ENCODE assay signal across 2 cellular contexts in the genomic region with DNA sequence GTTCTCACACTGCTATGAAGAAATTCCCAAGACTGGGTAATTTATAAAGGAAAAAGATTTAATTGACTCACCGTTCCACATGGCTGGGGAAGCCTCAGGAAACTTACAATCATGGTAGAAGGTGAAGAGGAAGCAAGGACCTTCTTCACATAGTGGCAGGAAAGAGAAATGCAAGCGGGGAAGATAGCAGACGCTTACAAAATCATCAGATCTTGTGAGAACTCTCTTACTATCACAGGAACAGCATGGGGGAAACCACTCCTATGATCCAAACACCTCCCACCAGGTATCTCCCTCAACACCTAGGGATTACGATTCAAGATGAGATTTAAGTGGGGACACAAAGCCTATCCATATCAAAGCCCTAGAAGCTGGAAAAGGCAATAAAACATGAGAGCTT.
TF ChIP-seq lines count a peak whose summit lies in the region.

No MANE protein-coding gene starts in this region.

TF ChIP-seq in SK-N-SH, 30 proteins besides CTCF, POLR2A, EP300 and RAD21 (continued from another document):
- TF ChIP-seq TEAD4 (IDR thresholded peaks at IDR 0.05; ENCODE audit: borderline replicate concordance, insufficient read depth), result no peak
- no peak for TF ChIP-seq MXI1 (IDR thresholded peaks at IDR 0.05; ENCODE audit: low read depth, low read length)
- no peak for TF ChIP-seq IRF3 (IDR thresholded peaks at IDR 0.05; ENCODE audit: low read depth, low read length)
- TF ChIP-seq POLR2AphosphoS5 (IDR thresholded peaks at IDR 0.05; ENCODE audit: low read depth, low read length), result no peak
- TF ChIP-seq USF1 (IDR thresholded peaks at IDR 0.05; ENCODE audit: borderline replicate concordance, low read depth), result no peak
- no peak for TF ChIP-seq RXRA (IDR thresholded peaks at IDR 0.05; ENCODE audit: borderline replicate concordance, low read depth)

TF ChIP-seq in SK-N-SH treated with all-trans-retinoic acid at 6 μM for 48 hours, 23 proteins besides CTCF, POLR2A, EP300 and RAD21 (continued from another document):
- TF ChIP-seq, protein P1, sequence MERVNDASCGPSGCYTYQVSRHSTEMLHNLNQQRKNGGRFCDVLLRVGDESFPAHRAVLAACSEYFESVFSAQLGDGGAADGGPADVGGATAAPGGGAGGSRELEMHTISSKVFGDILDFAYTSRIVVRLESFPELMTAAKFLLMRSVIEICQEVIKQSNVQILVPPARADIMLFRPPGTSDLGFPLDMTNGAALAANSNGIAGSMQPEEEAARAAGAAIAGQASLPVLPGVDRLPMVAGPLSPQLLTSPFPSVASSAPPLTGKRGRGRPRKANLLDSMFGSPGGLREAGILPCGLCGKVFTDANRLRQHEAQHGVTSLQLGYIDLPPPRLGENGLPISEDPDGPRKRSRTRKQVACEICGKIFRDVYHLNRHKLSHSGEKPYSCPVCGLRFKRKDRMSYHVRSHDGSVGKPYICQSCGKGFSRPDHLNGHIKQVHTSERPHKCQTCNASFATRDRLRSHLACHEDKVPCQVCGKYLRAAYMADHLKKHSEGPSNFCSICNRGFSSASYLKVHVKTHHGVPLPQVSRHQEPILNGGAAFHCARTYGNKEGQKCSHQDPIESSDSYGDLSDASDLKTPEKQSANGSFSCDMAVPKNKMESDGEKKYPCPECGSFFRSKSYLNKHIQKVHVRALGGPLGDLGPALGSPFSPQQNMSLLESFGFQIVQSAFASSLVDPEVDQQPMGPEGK (CRISPR knock-in tag; IDR thresholded peaks at IDR 0.05; ENCODE audit: borderline replicate concordance), result no peak
- TF ChIP-seq CSDC2 (CRISPR knock-in tag; IDR thresholded peaks at IDR 0.05), result no peak
- no peak for TF ChIP-seq TSHZ2 (CRISPR knock-in tag; IDR thresholded peaks at IDR 0.05)
- no peak for TF ChIP-seq CREB5 (CRISPR knock-in tag; IDR thresholded peaks at IDR 0.05; ENCODE audit: low read depth)
- TF ChIP-seq ARNTL (CRISPR knock-in tag; IDR thresholded peaks at IDR 0.05; ENCODE audit: borderline replicate concordance, low read depth), result no peak
- no peak for TF ChIP-seq RARB (CRISPR knock-in tag; IDR thresholded peaks at IDR 0.05)
- TF ChIP-seq BACH2 (CRISPR knock-in tag; IDR thresholded peaks at IDR 0.05; ENCODE audit: borderline replicate concordance), result no peak
- TF ChIP-seq POU6F1 (CRISPR knock-in tag; IDR thresholded peaks at IDR 0.05; ENCODE audit: borderline replicate concordance, low read depth), result no peak
- TF ChIP-seq TOX (CRISPR knock-in tag; IDR thresholded peaks at IDR 0.05; ENCODE audit: borderline replicate concordance), result no peak
- no peak for TF ChIP-seq SNAI2 (CRISPR knock-in tag; IDR thresholded peaks at IDR 0.05)
